In the genomic region with DNA sequence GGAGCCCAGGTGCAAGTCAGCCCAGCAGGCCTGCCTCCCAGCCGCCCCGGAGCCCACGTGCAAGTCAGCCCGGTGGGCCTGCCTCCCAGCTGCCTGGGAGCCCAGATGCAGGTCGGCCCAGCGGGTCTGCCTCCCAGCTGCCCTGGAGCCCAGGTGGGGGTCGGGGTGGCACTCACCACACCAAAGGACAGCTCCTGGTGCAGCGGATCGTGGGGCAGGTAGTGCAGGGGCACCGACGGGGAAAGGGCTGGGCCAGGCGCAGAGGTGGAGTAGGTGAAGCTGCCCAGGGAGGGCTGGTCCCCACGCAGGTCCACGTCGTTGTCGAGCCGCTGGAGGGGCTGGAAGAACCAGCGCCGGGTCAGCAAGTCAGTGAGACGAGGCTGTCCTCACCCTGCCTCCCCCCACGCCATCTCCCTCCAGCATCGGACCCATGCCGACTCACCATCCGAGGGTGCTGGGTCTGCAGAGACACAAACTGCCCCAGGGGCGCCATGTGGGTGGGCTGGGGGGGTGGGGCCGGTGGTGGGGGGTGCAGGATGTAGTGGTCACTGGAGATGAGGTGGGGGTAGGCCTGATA, we compare ENCODE assay signal across 13 cellular contexts. TPM values are rescaled to one million over a fixed set of nuclear protein-coding genes. Genes with fewer than 3 reads are reported as not detected.
DNase-seq lines count a peak whose midpoint lies in the region; ATAC-seq and TF ChIP-seq lines count a peak whose summit lies in the region.
"Had no signal": no experiment of that assay in that cellular context is flagged by ENCODE, and none has a peak within 500 bp of the region (broad histone marks: within the 10 kb centered on the region; RNA-seq: fewer than 3 reads in every experiment).

No MANE protein-coding gene starts in this region.

- intact Hi-C loops in CD4-positive, alpha-beta T cell (cut with DNase I, micrococcal nuclease): loop anchor here (10.0 kb wide), 2 partner anchors 146 to 604 kb away; a partner anchor contains a TSS
- intact Hi-C loops in posterior vena cava (cut with DNase I): loop anchor here (10.0 kb wide), 1 partner anchor 86 kb away; a partner anchor contains a TSS

- peaks cover 41 to 60% (median 57%) of the 10 kb centered on the region in 4 donors for H3K4me1 ChIP-seq in upper lobe of left lung

- CTCF ChIA-PET in CD4-positive, alpha-beta T cell (lab: Charles Lee): interaction anchor here (1.0 to 3.1 kb wide), 3 partner anchors 9 to 24 kb away, joined by 3 to 27 read pairs (median 8); no protein-coding TSS in a partner anchor

- no peak for ATAC-seq in CD4-positive, alpha-beta T cell (ENCODE audit: poor library complexity)
- ATAC-seq in activated naive CD8-positive, alpha-beta T cell treated with anti-CD3 and anti-CD28 coated beads, Interleukin-2, amount 50 U/mL, for 24 hours: no peak
- no peak for ATAC-seq in upper lobe of left lung (ENCODE audit: low FRiP score in 2 of 2)

- no peak for TF ChIP-seq CTCF in CD4-positive, alpha-beta T cell (IDR thresholded peaks at IDR 0.05)
- TF ChIP-seq CTCF in upper lobe of left lung (IDR thresholded peaks at IDR 0.05): no peak

- WGBS in upper lobe of left lung, 2 donors: 66 to 76% methylated on average over 4 to 21 of the region's 26 CpGs

- peaks cover 2 to 51% (median 49%) of the 10 kb centered on the region in 4 donors for H3K36me3 ChIP-seq in upper lobe of left lung

- no peaks in the 10 kb centered on the region for H3K9me3 ChIP-seq in CD4-positive, alpha-beta T cell (ENCODE audit: control insufficient read depth, low read length)
- no peaks in the 10 kb centered on the region for H3K9me3 ChIP-seq in upper lobe of left lung
- H3K9me3 ChIP-seq: colonic mucosa had no signal

- H3K4me1 Mint-ChIP-seq in CD4-positive, alpha-beta T cell (ENCODE audit: low read depth): peaks cover 53% of the 10 kb centered on the region
- H3K4me1 Mint-ChIP-seq in activated naive CD8-positive, alpha-beta T cell treated with anti-CD3 and anti-CD28 coated beads, Interleukin-2, amount 50 U/mL, for 24 hours: peaks cover 61% of the 10 kb centered on the region

- no peaks in the 10 kb centered on the region for H3K9me3 Mint-ChIP-seq in CD4-positive, alpha-beta T cell
- H3K9me3 Mint-ChIP-seq in activated naive CD8-positive, alpha-beta T cell treated with anti-CD3 and anti-CD28 coated beads, Interleukin-2, amount 50 U/mL, for 24 hours: no peaks in the 10 kb centered on the region

- peak overlapping the region; percentile 90 for H3K4me3 Mint-ChIP-seq in CD4-positive, alpha-beta T cell
- peak overlapping the region; percentile 26 for H3K4me3 Mint-ChIP-seq in activated naive CD8-positive, alpha-beta T cell treated with anti-CD3 and anti-CD28 coated beads, Interleukin-2, amount 50 U/mL, for 24 hours

- no peak for DNase-seq in CD4-positive, alpha-beta T cell
- peak; percentile 76 for DNase-seq in Jurkat, Clone E6-1 (ENCODE audit: low read depth, low spot score)
- DNase-seq in activated naive CD8-positive, alpha-beta T cell treated with anti-CD3 and anti-CD28 coated beads, Interleukin-2, amount 50 U/mL, for 24 hours: no peak
- peak; percentile 74 for DNase-seq in posterior vena cava (ENCODE audit: low spot score)
- no peak for DNase-seq in upper lobe of left lung
- DNase-seq in GDM1 (lab: John Stamatoyannopoulos, UW): no peak
- no peak for DNase-seq in NCI-H524 (lab: John Stamatoyannopoulos, UW)
- DNase-seq in NCI-H69 (lab: John Stamatoyannopoulos, UW): no peak
- DNase-seq: colonic mucosa, mesendoderm, NCI-H187 treated with DMSO at 0.1 percent for 48 hours, NCI-H748 treated with DMSO at 0.1 percent for 48 hours, SHP77 had no signal

- TF ChIP-seq POLR2A in upper lobe of left lung (IDR thresholded peaks at IDR 0.05): no peak

- peak overlapping the region; percentile 44 for H3K4me3 ChIP-seq in Jurkat, Clone E6-1 (ENCODE audit: low read length)
- peak overlapping the region in 1 of 4 donors; percentile 19 for H3K4me3 ChIP-seq in upper lobe of left lung
- H3K4me3 ChIP-seq: colonic mucosa had no signal

- no peaks in the 10 kb centered on the region for H3K27me3 Mint-ChIP-seq in CD4-positive, alpha-beta T cell
- H3K27me3 Mint-ChIP-seq in activated naive CD8-positive, alpha-beta T cell treated with anti-CD3 and anti-CD28 coated beads, Interleukin-2, amount 50 U/mL, for 24 hours: no peaks in the 10 kb centered on the region

- no peaks in the 10 kb centered on the region for H3K27me3 ChIP-seq in CD4-positive, alpha-beta T cell (ENCODE audit: control insufficient read depth, insufficient read depth, low read length)
- no peaks in the 10 kb centered on the region for H3K27me3 ChIP-seq in upper lobe of left lung
- H3K27me3 ChIP-seq: colonic mucosa had no signal

- POLR2A ChIA-PET in CD4-positive, alpha-beta T cell (lab: Charles Lee): interaction anchor here (0.8 to 10.1 kb wide), 9 partner anchors 7 to 83 kb away, joined by 3 to 185 read pairs (median 5); a partner anchor contains a TSS

- peaks cover 75% of the 10 kb centered on the region for H3K36me3 Mint-ChIP-seq in CD4-positive, alpha-beta T cell (ENCODE audit: low read depth)
- H3K36me3 Mint-ChIP-seq in activated naive CD8-positive, alpha-beta T cell treated with anti-CD3 and anti-CD28 coated beads, Interleukin-2, amount 50 U/mL, for 24 hours (ENCODE audit: low read depth): peaks cover 15% of the 10 kb centered on the region

- TF ChIP-seq EP300 in upper lobe of left lung (IDR thresholded peaks at IDR 0.05): no peak

- H3K27ac ChIP-seq in CD4-positive, alpha-beta T cell (ENCODE audit: low read depth, low read length): peak overlapping the region; percentile 56
- peak overlapping the region in 2 of 4 donors; percentile 12 to 31 for H3K27ac ChIP-seq in upper lobe of left lung
- H3K27ac ChIP-seq: colonic mucosa had no signal

- H3K27ac Mint-ChIP-seq in CD4-positive, alpha-beta T cell: peak overlapping the region; percentile 92
- H3K27ac Mint-ChIP-seq in activated naive CD8-positive, alpha-beta T cell treated with anti-CD3 and anti-CD28 coated beads, Interleukin-2, amount 50 U/mL, for 24 hours: no peak overlapping the region

RNA-seq across cellular contexts. Expression of a gene that starts 6.7 kb away (rescaled TPM):
- 100 to 1,000 TPM; 208 to 217 TPM for total RNA-seq in CD4-positive, alpha-beta T cell
- 92.7 TPM for polyA plus RNA-seq in Jurkat, Clone E6-1 (2012; ENCODE audit: insufficient read depth, insufficient read length)
- total RNA-seq in posterior vena cava (10 to 100 TPM; 16.2 to 16.6 TPM), upper lobe of left lung (10 to 100 TPM; 13.4 to 76.5 (median 51.7) TPM)

RNA-seq across cellular contexts. Expression of a gene that starts 18.6 kb away (rescaled TPM):
- total RNA-seq in CD4-positive, alpha-beta T cell: 1 to 10 TPM; 1.6 to 2.0 TPM
- polyA plus RNA-seq in Jurkat, Clone E6-1 (2012; ENCODE audit: insufficient read depth, insufficient read length): 0.20 TPM
- total RNA-seq in posterior vena cava (under 1 TPM in 1 of 2 donors, not detected in 1; 0.14 TPM), upper lobe of left lung (under 1 TPM in 2 of 6 donors, not detected in 4; 0.30 to 0.34 TPM)

Comparison
In these comparisons a context has a peak if more than half of its experiments do, and no peak if none do; other contexts are left out.
1. DNase-seq: peak in Jurkat, Clone E6-1 (single experiment) and posterior vena cava (single experiment); none in CD4-positive, alpha-beta T cell (0 of 10), activated naive CD8-positive, alpha-beta T cell treated with anti-CD3 and anti-CD28 coated beads, Interleukin-2, amount 50 U/mL, for 24 hours (single experiment), upper lobe of left lung (0 of 2), GDM1 (single experiment), NCI-H524 (0 of 2) and NCI-H69 (single experiment).